ENCODE assay signal across 8 cellular contexts in the genomic region with DNA sequence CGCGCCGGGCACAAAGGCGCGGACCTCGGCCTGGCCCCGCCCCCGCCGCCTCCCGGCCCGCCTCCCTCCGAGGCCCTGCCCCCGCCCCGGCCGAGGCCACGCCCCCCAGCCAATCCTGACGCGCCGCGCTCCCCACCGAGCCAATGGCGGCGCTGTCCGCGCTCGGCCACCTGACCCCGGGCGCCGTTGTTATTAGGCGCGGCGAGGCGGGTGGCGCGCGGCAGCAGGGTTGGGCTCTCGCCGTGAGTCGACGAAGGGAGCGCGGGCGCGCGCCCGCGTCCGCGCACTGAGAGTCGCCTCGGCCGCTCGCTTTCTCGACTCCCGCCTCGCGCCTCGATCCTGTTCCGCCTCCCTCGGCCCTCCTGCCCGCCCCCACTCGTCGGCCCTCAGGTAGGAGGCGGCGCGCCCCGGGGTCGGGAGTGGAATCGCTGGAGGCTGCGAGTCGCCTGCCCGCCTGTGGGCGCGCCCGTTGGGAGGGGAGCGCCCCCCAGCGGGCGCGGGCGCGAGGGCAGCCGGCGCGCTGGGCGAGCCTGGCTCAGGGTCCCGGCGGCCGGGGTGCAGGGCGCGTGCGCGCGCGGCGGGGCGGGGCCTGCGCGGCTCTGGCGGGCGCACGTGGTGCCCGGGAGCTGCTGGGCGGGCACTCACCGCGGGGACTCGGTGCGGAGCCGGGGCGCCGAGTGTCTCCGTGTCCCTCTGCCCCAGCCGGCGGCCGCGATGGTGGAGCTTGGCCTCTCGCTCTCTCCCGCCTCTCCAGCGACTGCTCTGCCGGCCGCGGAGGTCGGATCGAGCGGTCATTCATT. TPM values are rescaled to one million over a fixed set of nuclear protein-coding genes. Genes with fewer than 3 reads are reported as not detected.
DNase-seq lines count a peak whose midpoint lies in the region; ATAC-seq and TF ChIP-seq lines count a peak whose summit lies in the region.

No MANE protein-coding gene starts in this region.

- no peaks in the 10 kb centered on the region for H3K9me2 ChIP-seq in MM.1S (replicated peaks; ENCODE audit: insufficient read depth, low read length)

- H3K79me2 ChIP-seq in MM.1S (ENCODE audit: low read length): no peaks in the 10 kb centered on the region

- H3K27me3 ChIP-seq in MM.1S (replicated peaks; ENCODE audit: insufficient read depth, low read length) (peaks cover 42% of the 10 kb centered on the region), WERI-Rb-1 (ENCODE audit: insufficient read depth, low read depth, severe bottlenecking) (peaks cover 9% of the 10 kb centered on the region), SJCRH30 (no peaks in the 10 kb centered on the region)

- H3F3A ChIP-seq in MM.1S (ENCODE audit: insufficient read depth, low read length): no peaks in the 10 kb centered on the region

- TF ChIP-seq CTCF in MM.1S (IDR thresholded peaks at IDR 0.05; ENCODE audit: low read length) (peak; percentile 39), WERI-Rb-1 (IDR thresholded peaks at IDR 0.05; ENCODE audit: low read depth, low read length) (peak; percentile 70), epithelial cell of esophagus (IDR thresholded peaks at IDR 0.05; ENCODE audit: insufficient read depth, low read depth, low read length, missing control alignments) (no peak)

- DNase-seq in GDM1 (lab: John Stamatoyannopoulos, UW): peak; percentile 91
- peak; percentile 96 for DNase-seq in MM.1S
- DNase-seq in WERI-Rb-1: peak; percentile 91
- peak; percentile 82 for DNase-seq in epithelial cell of esophagus (ENCODE audit: low read depth)
- peak; percentile 92 for DNase-seq in midbrain (lab: John Stamatoyannopoulos, UW)
- DNase-seq in stimulated activated CD8-positive, alpha-beta memory T cell treated with anti-CD3 and anti-CD28 coated beads, Interleukin-7, amount 100 ng/mL, for 24 hours (ENCODE audit: low read depth): peak; percentile 24
- no peak for DNase-seq in SJCRH30

- H3K9me3 ChIP-seq in MM.1S (replicated peaks; ENCODE audit: insufficient read depth, low read length) (no peaks in the 10 kb centered on the region), WERI-Rb-1 (ENCODE audit: severe bottlenecking) (no peaks in the 10 kb centered on the region), SJCRH30 (replicated peaks) (no peaks in the 10 kb centered on the region)

- H3K9ac ChIP-seq in MM.1S (ENCODE audit: low read length): peak overlapping the region; percentile 62; the same call in 1 of the 2 replicates

- peak; percentile 88 for ATAC-seq in GM21723 (IDR thresholded peaks at IDR 0.05; ENCODE audit: unreplicated experiment)

- H3K4me1 ChIP-seq in MM.1S (ENCODE audit: low read length) (no peaks in the 10 kb centered on the region), SJCRH30 (no peaks in the 10 kb centered on the region)

- peak overlapping the region; percentile 79 for H3K4me3 ChIP-seq in MM.1S (ENCODE audit: low read length)
- H3K4me3 ChIP-seq in WERI-Rb-1 (ENCODE audit: low read depth, low read length): peak overlapping the region; percentile 74
- H3K4me3 ChIP-seq in epithelial cell of esophagus (ENCODE audit: low read length): peak overlapping the region; percentile 29
- no peak overlapping the region for H3K4me3 ChIP-seq in SJCRH30

- H3K27ac ChIP-seq in MM.1S (ENCODE audit: low read length) (peak overlapping the region; percentile 55; the same call in 1 of the 2 replicates), WERI-Rb-1 (peak overlapping the region; percentile 98), SJCRH30 (no peak overlapping the region)

- peak overlapping the region; percentile 100 for H3K4me2 ChIP-seq in MM.1S (ENCODE audit: low read depth, low read length)

- H3K36me3 ChIP-seq in MM.1S (replicated peaks; ENCODE audit: insufficient read depth, low read length): no peaks in the 10 kb centered on the region
- no peaks in the 10 kb centered on the region for H3K36me3 ChIP-seq in WERI-Rb-1
- no peaks in the 10 kb centered on the region for H3K36me3 ChIP-seq in SJCRH30

- peak overlapping the region; percentile 91 for H2AFZ ChIP-seq in MM.1S (ENCODE audit: low read length)

- no peaks in the 10 kb centered on the region for H4K20me1 ChIP-seq in MM.1S (ENCODE audit: insufficient read depth, low read length)

RNA-seq across cellular contexts. Expression of a gene that starts 0.4 kb away (rescaled TPM):
- total RNA-seq in SJCRH30 (2014; rRNA removed; shearing (Covaris generic)): not detected in 2 replicates

Comparison
In these comparisons a context has a peak if more than half of its experiments do, and no peak if none do; other contexts are left out.
1. DNase-seq: peak in GDM1 (single experiment), MM.1S (single experiment), WERI-Rb-1 (single experiment), epithelial cell of esophagus (single experiment), midbrain (single experiment) and stimulated activated CD8-positive, alpha-beta memory T cell treated with anti-CD3 and anti-CD28 coated beads, Interleukin-7, amount 100 ng/mL, for 24 hours (single experiment); none in SJCRH30 (0 of 2).